In the genomic region with DNA sequence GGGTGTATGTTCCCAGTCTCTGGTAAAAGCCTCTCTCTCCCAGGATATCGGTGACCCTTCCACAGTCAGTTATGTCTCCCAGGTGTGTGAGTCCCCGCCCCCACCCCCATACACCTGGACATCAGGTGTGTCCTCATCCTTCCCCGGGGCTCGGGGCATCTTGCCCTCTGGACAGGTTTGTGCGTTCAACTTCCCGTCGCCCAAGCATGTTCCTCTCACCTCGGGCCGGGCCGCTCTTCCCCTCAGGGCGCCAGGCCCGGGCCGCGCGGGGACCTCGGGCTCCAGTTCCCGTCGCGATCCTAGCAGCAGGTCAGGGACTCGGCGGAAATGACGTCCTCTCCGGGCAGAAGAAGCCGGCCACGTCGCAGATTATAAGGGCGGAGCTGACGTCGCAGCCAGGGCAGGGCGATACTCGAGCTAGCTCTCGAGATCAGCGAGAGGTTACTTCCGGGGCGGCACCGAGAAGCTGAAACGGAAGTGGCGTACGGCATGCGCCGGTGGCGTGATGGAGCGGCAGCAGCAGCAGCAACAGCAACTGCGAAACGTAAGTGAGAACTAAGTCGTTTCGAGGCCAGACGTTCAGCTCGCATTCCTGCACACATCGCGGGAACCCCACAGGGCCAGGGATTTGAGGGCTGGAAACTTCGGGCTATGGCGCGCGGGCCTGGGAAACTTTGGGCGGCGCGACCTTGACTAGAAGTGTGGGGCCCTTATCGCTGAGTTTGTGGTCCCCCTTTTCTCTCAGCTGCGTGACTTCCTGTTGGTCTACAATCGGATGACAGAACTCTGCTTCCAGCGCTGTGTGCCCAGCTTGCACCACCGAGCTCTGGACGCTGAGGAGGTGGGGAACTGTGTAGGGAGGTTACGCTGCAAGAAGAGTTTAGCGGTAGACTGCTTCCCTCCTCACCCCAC, we compare ENCODE assay signal across 1 cellular context.
A peak's percentile ranks its signal among the peaks of the same experiment; 100 is the strongest.
TF ChIP-seq lines count a peak whose summit lies in the region.

A gene with protein sequence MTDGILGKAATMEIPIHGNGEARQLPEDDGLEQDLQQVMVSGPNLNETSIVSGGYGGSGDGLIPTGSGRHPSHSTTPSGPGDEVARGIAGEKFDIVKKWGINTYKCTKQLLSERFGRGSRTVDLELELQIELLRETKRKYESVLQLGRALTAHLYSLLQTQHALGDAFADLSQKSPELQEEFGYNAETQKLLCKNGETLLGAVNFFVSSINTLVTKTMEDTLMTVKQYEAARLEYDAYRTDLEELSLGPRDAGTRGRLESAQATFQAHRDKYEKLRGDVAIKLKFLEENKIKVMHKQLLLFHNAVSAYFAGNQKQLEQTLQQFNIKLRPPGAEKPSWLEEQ (minus strand): TSS at position 320 of the 912 bp plus-strand sequence. CDS start 910 bp downstream, outside the sequence.
A gene with protein sequence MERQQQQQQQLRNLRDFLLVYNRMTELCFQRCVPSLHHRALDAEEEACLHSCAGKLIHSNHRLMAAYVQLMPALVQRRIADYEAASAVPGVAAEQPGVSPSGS (plus strand): TSS at position 490 of the 912 bp plus-strand sequence. CDS start 16 bp downstream, at position 506.

TF ChIP-seq in K562, 482 proteins besides CTCF, POLR2A, EP300 and RAD21 (continued from another document and continues in another):
- TF ChIP-seq CBFB (CRISPR knock-in tag; IDR thresholded peaks at IDR 0.05) = 0 out of 2 replicates have a peak, but pooled peaks have one; percentile 20
- no peak for TF ChIP-seq STAT5A (IDR thresholded peaks at IDR 0.05; ENCODE audit: borderline replicate concordance, low read length)
- peak; percentile 98 for TF ChIP-seq SREBF1 (IDR thresholded peaks at IDR 0.05; ENCODE audit: borderline replicate concordance, low read depth, low read length)
- TF ChIP-seq, protein P1, sequence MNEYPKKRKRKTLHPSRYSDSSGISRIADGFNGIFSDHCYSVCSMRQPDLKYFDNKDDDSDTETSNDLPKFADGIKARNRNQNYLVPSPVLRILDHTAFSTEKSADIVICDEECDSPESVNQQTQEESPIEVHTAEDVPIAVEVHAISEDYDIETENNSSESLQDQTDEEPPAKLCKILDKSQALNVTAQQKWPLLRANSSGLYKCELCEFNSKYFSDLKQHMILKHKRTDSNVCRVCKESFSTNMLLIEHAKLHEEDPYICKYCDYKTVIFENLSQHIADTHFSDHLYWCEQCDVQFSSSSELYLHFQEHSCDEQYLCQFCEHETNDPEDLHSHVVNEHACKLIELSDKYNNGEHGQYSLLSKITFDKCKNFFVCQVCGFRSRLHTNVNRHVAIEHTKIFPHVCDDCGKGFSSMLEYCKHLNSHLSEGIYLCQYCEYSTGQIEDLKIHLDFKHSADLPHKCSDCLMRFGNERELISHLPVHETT (CRISPR knock-in tag; conservative IDR thresholded peaks at IDR 0.05 in 1 of 2, IDR thresholded peaks at IDR 0.05 in 1 of 2) = peak in 1 of 2 experiments; percentile 61; a peak in 1 of 4 replicates
- TF ChIP-seq PCBP1 (IDR thresholded peaks at IDR 0.05; ENCODE audit: low read depth, low read length, poor library complexity, severe bottlenecking) = peak; percentile 40
- peak; percentile 37; the same call in 1 of the 2 replicates for TF ChIP-seq ZNF24 (IDR thresholded peaks at IDR 0.05)
- TF ChIP-seq ZBTB1 (CRISPR knock-in tag; IDR thresholded peaks at IDR 0.05; ENCODE audit: borderline replicate concordance, low read depth) = peak; percentile 67; the same call in 1 of the 2 replicates
- TF ChIP-seq, protein P2, sequence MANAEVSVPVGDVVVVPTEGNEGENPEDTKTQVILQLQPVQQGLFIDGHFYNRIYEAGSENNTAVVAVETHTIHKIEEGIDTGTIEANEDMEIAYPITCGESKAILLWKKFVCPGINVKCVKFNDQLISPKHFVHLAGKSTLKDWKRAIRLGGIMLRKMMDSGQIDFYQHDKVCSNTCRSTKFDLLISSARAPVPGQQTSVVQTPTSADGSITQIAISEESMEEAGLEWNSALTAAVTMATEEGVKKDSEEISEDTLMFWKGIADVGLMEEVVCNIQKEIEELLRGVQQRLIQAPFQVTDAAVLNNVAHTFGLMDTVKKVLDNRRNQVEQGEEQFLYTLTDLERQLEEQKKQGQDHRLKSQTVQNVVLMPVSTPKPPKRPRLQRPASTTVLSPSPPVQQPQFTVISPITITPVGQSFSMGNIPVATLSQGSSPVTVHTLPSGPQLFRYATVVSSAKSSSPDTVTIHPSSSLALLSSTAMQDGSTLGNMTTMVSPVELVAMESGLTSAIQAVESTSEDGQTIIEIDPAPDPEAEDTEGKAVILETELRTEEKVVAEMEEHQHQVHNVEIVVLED (CRISPR knock-in tag; IDR thresholded peaks at IDR 0.05) = peak; percentile 50
- peak; percentile 93 for TF ChIP-seq CXXC5 (CRISPR knock-in tag; IDR thresholded peaks at IDR 0.05)
- TF ChIP-seq CTBP1 (IDR thresholded peaks at IDR 0.05; ENCODE audit: borderline replicate concordance) = peak; percentile 61
- peak; percentile 38; the same call in 1 of the 2 replicates for TF ChIP-seq TAF7 (tag; IDR thresholded peaks at IDR 0.05)
- TF ChIP-seq, protein P3, sequence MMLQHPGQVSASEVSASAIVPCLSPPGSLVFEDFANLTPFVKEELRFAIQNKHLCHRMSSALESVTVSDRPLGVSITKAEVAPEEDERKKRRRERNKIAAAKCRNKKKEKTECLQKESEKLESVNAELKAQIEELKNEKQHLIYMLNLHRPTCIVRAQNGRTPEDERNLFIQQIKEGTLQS (IDR thresholded peaks at IDR 0.05) = peak; percentile 67; the same call in 1 of the 2 replicates
- TF ChIP-seq, protein P3 (CRISPR knock-in tag; conservative IDR thresholded peaks at IDR 0.05) = 0 out of 2 replicates have a peak, but pooled peaks have one; percentile 27
- peak; percentile 99 for TF ChIP-seq GABPB1 (CRISPR knock-in tag; IDR thresholded peaks at IDR 0.05)
- peak; percentile 92 for TF ChIP-seq JUND (IDR thresholded peaks at IDR 0.05; ENCODE audit: borderline replicate concordance, low read depth, low read length)
- TF ChIP-seq JUND (tag; IDR thresholded peaks at IDR 0.05; ENCODE audit: borderline replicate concordance, low read depth, low read length) = peak; percentile 85; the same call in 2 of the 3 replicates
- TF ChIP-seq ETV1 (tag; conservative IDR thresholded peaks at IDR 0.05; ENCODE audit: low read depth) = peak; percentile 92
- TF ChIP-seq KDM2B (CRISPR knock-in tag; IDR thresholded peaks at IDR 0.05) = 0 out of 2 replicates have a peak, but pooled peaks have one; percentile 5
- TF ChIP-seq, protein P4, sequence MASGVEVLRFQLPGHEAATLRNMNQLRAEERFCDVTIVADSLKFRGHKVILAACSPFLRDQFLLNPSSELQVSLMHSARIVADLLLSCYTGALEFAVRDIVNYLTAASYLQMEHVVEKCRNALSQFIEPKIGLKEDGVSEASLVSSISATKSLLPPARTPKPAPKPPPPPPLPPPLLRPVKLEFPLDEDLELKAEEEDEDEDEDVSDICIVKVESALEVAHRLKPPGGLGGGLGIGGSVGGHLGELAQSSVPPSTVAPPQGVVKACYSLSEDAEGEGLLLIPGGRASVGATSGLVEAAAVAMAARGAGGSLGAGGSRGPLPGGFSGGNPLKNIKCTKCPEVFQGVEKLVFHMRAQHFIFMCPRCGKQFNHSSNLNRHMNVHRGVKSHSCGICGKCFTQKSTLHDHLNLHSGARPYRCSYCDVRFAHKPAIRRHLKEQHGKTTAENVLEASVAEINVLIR (CRISPR knock-in tag; IDR thresholded peaks at IDR 0.05) = peak; percentile 94
- TF ChIP-seq EGR1 (conservative IDR thresholded peaks at IDR 0.05) = 0 out of 2 replicates have a peak, but pooled peaks have one; percentile 14
- TF ChIP-seq MTA1 (IDR thresholded peaks at IDR 0.05; ENCODE audit: borderline replicate concordance) = peak; percentile 94; the same call in 1 of the 2 replicates
- TF ChIP-seq HIVEP1 (CRISPR knock-in tag; IDR thresholded peaks at IDR 0.05) = no peak
- 0 out of 2 replicates have a peak, but pooled peaks have one; percentile 35 for TF ChIP-seq RUNX1 (IDR thresholded peaks at IDR 0.05; ENCODE audit: low read depth)
- TF ChIP-seq POLR2B (IDR thresholded peaks at IDR 0.05; ENCODE audit: low read depth, partially characterized antibody) = peak; percentile 90
- TF ChIP-seq SRSF7 (optimal IDR thresholded peaks at IDR 0.05; ENCODE audit: low read depth, low read length) = no peak
- peak; percentile 79 for TF ChIP-seq ATF1 (CRISPR knock-in tag; IDR thresholded peaks at IDR 0.05)
- peak; percentile 98 for TF ChIP-seq ATF1 (tag; IDR thresholded peaks at IDR 0.05)
- TF ChIP-seq TBL1XR1 (IDR thresholded peaks at IDR 0.05; ENCODE audit: low read length in 2 of 2) = peak in 1 of 2 experiments; percentile 28; a peak in 1 of 4 replicates
- TF ChIP-seq, protein P5, sequence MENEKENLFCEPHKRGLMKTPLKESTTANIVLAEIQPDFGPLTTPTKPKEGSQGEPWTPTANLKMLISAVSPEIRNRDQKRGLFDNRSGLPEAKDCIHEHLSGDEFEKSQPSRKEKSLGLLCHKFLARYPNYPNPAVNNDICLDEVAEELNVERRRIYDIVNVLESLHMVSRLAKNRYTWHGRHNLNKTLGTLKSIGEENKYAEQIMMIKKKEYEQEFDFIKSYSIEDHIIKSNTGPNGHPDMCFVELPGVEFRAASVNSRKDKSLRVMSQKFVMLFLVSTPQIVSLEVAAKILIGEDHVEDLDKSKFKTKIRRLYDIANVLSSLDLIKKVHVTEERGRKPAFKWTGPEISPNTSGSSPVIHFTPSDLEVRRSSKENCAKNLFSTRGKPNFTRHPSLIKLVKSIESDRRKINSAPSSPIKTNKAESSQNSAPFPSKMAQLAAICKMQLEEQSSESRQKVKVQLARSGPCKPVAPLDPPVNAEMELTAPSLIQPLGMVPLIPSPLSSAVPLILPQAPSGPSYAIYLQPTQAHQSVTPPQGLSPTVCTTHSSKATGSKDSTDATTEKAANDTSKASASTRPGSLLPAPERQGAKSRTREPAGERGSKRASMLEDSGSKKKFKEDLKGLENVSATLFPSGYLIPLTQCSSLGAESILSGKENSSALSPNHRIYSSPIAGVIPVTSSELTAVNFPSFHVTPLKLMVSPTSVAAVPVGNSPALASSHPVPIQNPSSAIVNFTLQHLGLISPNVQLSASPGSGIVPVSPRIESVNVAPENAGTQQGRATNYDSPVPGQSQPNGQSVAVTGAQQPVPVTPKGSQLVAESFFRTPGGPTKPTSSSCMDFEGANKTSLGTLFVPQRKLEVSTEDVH (IDR thresholded peaks at IDR 0.05; ENCODE audit: low read depth, partially characterized antibody) = peak; percentile 88
- TF ChIP-seq, protein P6, sequence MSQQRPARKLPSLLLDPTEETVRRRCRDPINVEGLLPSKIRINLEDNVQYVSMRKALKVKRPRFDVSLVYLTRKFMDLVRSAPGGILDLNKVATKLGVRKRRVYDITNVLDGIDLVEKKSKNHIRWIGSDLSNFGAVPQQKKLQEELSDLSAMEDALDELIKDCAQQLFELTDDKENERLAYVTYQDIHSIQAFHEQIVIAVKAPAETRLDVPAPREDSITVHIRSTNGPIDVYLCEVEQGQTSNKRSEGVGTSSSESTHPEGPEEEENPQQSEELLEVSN (IDR thresholded peaks at IDR 0.05; ENCODE audit: borderline replicate concordance in 1 of 2, extremely low read depth in 1 of 2, insufficient read depth in 1 of 2, insufficient read length in 1 of 2, low read depth in 1 of 2, low read length in 1 of 2, poor library complexity in 1 of 2, severe bottlenecking in 1 of 2) = peak; percentile 55 to 71
- no peak for TF ChIP-seq SAFB2 (IDR thresholded peaks at IDR 0.05; ENCODE audit: borderline replicate concordance, low read depth, low read length, severe bottlenecking)
